In the genomic region with DNA sequence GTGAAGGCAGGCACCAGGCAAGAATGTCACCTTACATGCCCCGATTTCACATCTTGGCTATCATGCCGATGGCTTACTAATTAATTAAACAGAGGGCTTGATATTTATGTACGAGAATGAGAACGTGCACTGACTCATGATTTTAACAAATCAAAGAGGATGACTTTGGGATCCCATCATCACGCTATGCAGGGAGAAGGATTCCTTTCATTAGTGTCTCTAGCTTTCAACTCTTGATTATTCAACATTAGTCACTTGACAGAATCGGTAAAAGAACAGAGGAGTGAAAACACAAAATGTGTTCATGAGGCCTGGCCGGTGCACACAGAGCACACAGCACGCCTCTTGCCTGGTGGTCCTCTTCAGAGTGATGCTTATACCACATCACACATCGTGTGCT, we compare ENCODE assay signal across 31 cellular contexts.
DNase-seq lines count a peak whose midpoint lies in the region; ATAC-seq and TF ChIP-seq lines count a peak whose summit lies in the region.
"Had no signal": no experiment of that assay in that cellular context is flagged by ENCODE, and none has a peak within 500 bp of the region (broad histone marks: within the 10 kb centered on the region; RNA-seq: fewer than 3 reads in every experiment).

No MANE protein-coding gene starts in this region.

- ATAC-seq in foreskin keratinocyte (peak; percentile 41), HG02938 (IDR thresholded peaks at IDR 0.05; ENCODE audit: unreplicated experiment) (no peak)
- ATAC-seq: HepG2; left colon; stimulated activated memory B cell treated with anti-CD40 and anti-IgM and Interleukin-4, amounts not matched to agents 10 μg/mL and 1 μg/mL and 100 μg/mL, for 72 hours; T-cell; WTC11 had no signal

- H3K27ac ChIP-seq in foreskin keratinocyte, result no peak overlapping the region
- H3K27ac ChIP-seq: upper lobe of left lung had no signal

- no peaks in the 10 kb centered on the region for H3K27me3 ChIP-seq in foreskin keratinocyte
- H3K27me3 ChIP-seq: upper lobe of left lung had no signal

- no peaks in the 10 kb centered on the region for H3K4me1 ChIP-seq in foreskin keratinocyte
- H3K4me1 ChIP-seq: upper lobe of left lung had no signal

- peaks cover 7% of the 10 kb centered on the region for H3K4me1 Mint-ChIP-seq in type B pancreatic cell (ENCODE audit: unreplicated experiment)
- peaks cover 6% of the 10 kb centered on the region for H3K4me1 Mint-ChIP-seq in mesothelial cell of epicardium
- H3K4me1 Mint-ChIP-seq: activated CD4-positive, alpha-beta T cell treated with anti-CD3 and anti-CD28 coated beads, Interleukin-2, amount 10 ng/mL, durations not matched to agents 24 days and 14 days; activated naive CD4-positive, alpha-beta T cell treated with anti-CD3 and anti-CD28 coated beads, Interleukin-2, amount 50 U/mL, for 24 hours; central memory CD8-positive, alpha-beta T cell; H9; nephron; stimulated activated memory B cell treated with anti-CD40 and anti-IgM and Interleukin-4, amounts not matched to agents 10 μg/mL and 1 μg/mL and 100 μg/mL, for 72 hours; T-cell; WTC11 had no signal

- DNase-seq in AG10803 (ENCODE audit: low read depth), result peak; percentile 43
- peak; percentile 5 for DNase-seq in HPDE6-E6E7 (ENCODE audit: extremely low spot score)
- DNase-seq in astrocyte of the spinal cord (ENCODE audit: low read depth, low spot score), result peak; percentile 22
- peak in 1 of 2 donors; percentile 17 for DNase-seq in foreskin keratinocyte
- DNase-seq in type B pancreatic cell (ENCODE audit: extremely low spot score, unreplicated experiment), result no peak
- no peak for DNase-seq in mesothelial cell of epicardium (ENCODE audit: low spot score in 2 of 2, unreplicated experiment in 2 of 2)
- no peak for DNase-seq in SIG-M5 (lab: John Stamatoyannopoulos, UW)
- DNase-seq: 8988T; activated CD4-positive, alpha-beta T cell treated with anti-CD3 and anti-CD28 coated beads, Interleukin-2, amount 10 ng/mL, durations not matched to agents 24 days and 14 days; activated CD8-positive, alpha-beta memory T cell treated with anti-CD3 and anti-CD28 coated beads for 24 hours; activated T-cell treated with anti-CD3 and anti-CD28 coated beads for 4 hours; AML-193; CD4-positive, alpha-beta memory T cell; dermis blood vessel endothelial cell; H9; hippocampal formation; left colon; mammary epithelial cell; NCI-H2081 treated with DMSO at 0.1 percent for 48 hours; NCI-H226; NCI-H526 treated with DMSO at 0.1 percent for 48 hours; RPMI8226; T-cell; upper lobe of left lung had no signal

- H3K36me3 Mint-ChIP-seq in type B pancreatic cell (peaks cover 40% of the 10 kb centered on the region), mesothelial cell of epicardium (peaks cover 47% of the 10 kb centered on the region)

- H3K4me3 Mint-ChIP-seq in type B pancreatic cell (no peak overlapping the region), mesothelial cell of epicardium (no peak overlapping the region)
- H3K4me3 Mint-ChIP-seq: activated CD4-positive, alpha-beta T cell treated with anti-CD3 and anti-CD28 coated beads, Interleukin-2, amount 10 ng/mL, durations not matched to agents 24 days and 14 days; activated naive CD4-positive, alpha-beta T cell treated with anti-CD3 and anti-CD28 coated beads, Interleukin-2, amount 50 U/mL, for 24 hours; CD4-positive, alpha-beta memory T cell; central memory CD8-positive, alpha-beta T cell; H9; nephron; stimulated activated memory B cell treated with anti-CD40 and anti-IgM and Interleukin-4, amounts not matched to agents 10 μg/mL and 1 μg/mL and 100 μg/mL, for 72 hours; T-cell; WTC11 had no signal

- no peak overlapping the region for H3K4me3 ChIP-seq in AG10803 (ENCODE audit: low read length)
- no peak overlapping the region for H3K4me3 ChIP-seq in astrocyte of the spinal cord (ENCODE audit: low read depth, low read length)
- H3K4me3 ChIP-seq: upper lobe of left lung had no signal

- H3K27ac Mint-ChIP-seq in type B pancreatic cell, result no peak overlapping the region
- no peak overlapping the region for H3K27ac Mint-ChIP-seq in mesothelial cell of epicardium
- H3K27ac Mint-ChIP-seq: activated CD4-positive, alpha-beta T cell treated with anti-CD3 and anti-CD28 coated beads, Interleukin-2, amount 10 ng/mL, durations not matched to agents 24 days and 14 days; activated naive CD4-positive, alpha-beta T cell treated with anti-CD3 and anti-CD28 coated beads, Interleukin-2, amount 50 U/mL, for 24 hours; CD4-positive, alpha-beta memory T cell; H9; nephron; stimulated activated memory B cell treated with anti-CD40 and anti-IgM and Interleukin-4, amounts not matched to agents 10 μg/mL and 1 μg/mL and 100 μg/mL, for 72 hours; T-cell; WTC11 had no signal

- TF ChIP-seq CTCF in AG10803 (conservative IDR thresholded peaks at IDR 0.05; ENCODE audit: low read length) (no peak), astrocyte of the spinal cord (IDR thresholded peaks at IDR 0.05; ENCODE audit: low read depth, low read length) (no peak), foreskin keratinocyte (conservative IDR thresholded peaks at IDR 0.05) (no peak), type B pancreatic cell (conservative IDR thresholded peaks at IDR 0.05) (no peak), mesothelial cell of epicardium (IDR thresholded peaks at IDR 0.05; ENCODE audit: unreplicated experiment) (no peak)

- peaks cover 15% of the 10 kb centered on the region for H3K9me3 Mint-ChIP-seq in type B pancreatic cell
- peaks cover 28% of the 10 kb centered on the region for H3K9me3 Mint-ChIP-seq in mesothelial cell of epicardium

- no peaks in the 10 kb centered on the region for H3K27me3 Mint-ChIP-seq in type B pancreatic cell
- H3K27me3 Mint-ChIP-seq in mesothelial cell of epicardium (ENCODE audit: low read depth), result no peaks in the 10 kb centered on the region
- H3K27me3 Mint-ChIP-seq: activated CD4-positive, alpha-beta T cell treated with anti-CD3 and anti-CD28 coated beads, Interleukin-2, amount 10 ng/mL, durations not matched to agents 24 days and 14 days; activated naive CD4-positive, alpha-beta T cell treated with anti-CD3 and anti-CD28 coated beads, Interleukin-2, amount 50 U/mL, for 24 hours; CD4-positive, alpha-beta memory T cell; central memory CD8-positive, alpha-beta T cell; stimulated activated memory B cell treated with anti-CD40 and anti-IgM and Interleukin-4, amounts not matched to agents 10 μg/mL and 1 μg/mL and 100 μg/mL, for 72 hours; T-cell had no signal

- in situ Hi-C loops in astrocyte of the spinal cord (cut with HindIII; ENCODE audit: low sequenced_read_pairs), result no loop called here

Comparison
In these comparisons a context has a peak if more than half of its experiments do, and no peak if none do; other contexts are left out.
1. DNase-seq: peak in AG10803 (single experiment), HPDE6-E6E7 (single experiment) and astrocyte of the spinal cord (single experiment); none in type B pancreatic cell (single experiment), mesothelial cell of epicardium (0 of 2) and SIG-M5 (single experiment).